ENCODE assay signal across 10 cellular contexts in genomic region chr18:55338955-55339662, GRCh38.
DNase-seq lines count a peak whose midpoint lies in the region; ATAC-seq and TF ChIP-seq lines count a peak whose summit lies in the region.
"Had no signal": no experiment of that assay in that cellular context is flagged by ENCODE, and none has a peak within 500 bp of the region (broad histone marks: within the 10 kb centered on the region; RNA-seq: fewer than 3 reads in every experiment).

No MANE protein-coding gene starts in this region.

- POLR2A ChIA-PET in AG04450 (lab: Yijun Ruan, JAX), result no interaction called here

- no peak for ATAC-seq in HG03097 (IDR thresholded peaks at IDR 0.05; ENCODE audit: low FRiP score, unreplicated experiment)
- ATAC-seq: activated CD8-positive, alpha-beta T cell treated with anti-CD3 and anti-CD28 coated beads for 36 hours had no signal

- peaks cover 0 to 4% of the 10 kb centered on the region in 2 donors for H3K4me1 ChIP-seq in muscle layer of duodenum (ENCODE audit: control insufficient read depth in 1 of 2, insufficient read depth in 2 of 2, low read length in 2 of 2)

- no peak overlapping the region for H3K4me3 ChIP-seq in AG04450 (ENCODE audit: low read depth, low read length)
- no peak overlapping the region for H3K4me3 ChIP-seq in muscle layer of duodenum (ENCODE audit: low read depth in 1 of 2, low read length in 2 of 2)

- H3K36me3 ChIP-seq in muscle layer of duodenum (ENCODE audit: control insufficient read depth in 1 of 2, insufficient read depth in 2 of 2, low read length in 2 of 2), result no peaks in the 10 kb centered on the region

- TF ChIP-seq CTCF in AG04450 (IDR thresholded peaks at IDR 0.05; ENCODE audit: low read depth, low read length), result peak; percentile 45

- H3K27ac ChIP-seq in AG04450 (ENCODE audit: low read depth, low read length), result no peak overlapping the region
- peak overlapping the region; percentile 85 for H3K27ac ChIP-seq in caudate nucleus (ENCODE audit: low read depth, low read length)
- H3K27ac ChIP-seq in muscle layer of duodenum (ENCODE audit: low read length), result peak overlapping the region; percentile 7
- H3K27ac ChIP-seq: KMS-11 had no signal

- H3K9me3 ChIP-seq in AG04450 (ENCODE audit: control insufficient read depth, insufficient read depth, low read length) (no peaks in the 10 kb centered on the region), muscle layer of duodenum (ENCODE audit: control insufficient read depth in 1 of 2, low read length in 2 of 2) (no peaks in the 10 kb centered on the region)

- CTCF ChIA-PET in AG04450 (lab: Charles Lee), result no interaction called here

- no peak for DNase-seq in AG04450 (ENCODE audit: low read depth, low spot score)
- DNase-seq in HCEC 1CT, result peak; percentile 24
- no peak for DNase-seq in caudate nucleus (lab: John Stamatoyannopoulos, UW)
- no peak for DNase-seq in inferior parietal cortex (ENCODE audit: extremely low spot score)
- DNase-seq in ecto neural progenitor cell (ENCODE audit: low spot score), result no peak
- DNase-seq in NCI-H82 (lab: John Stamatoyannopoulos, UW), result no peak
- DNase-seq: activated CD8-positive, alpha-beta T cell treated with anti-CD3 and anti-CD28 coated beads for 36 hours had no signal

- H3K27me3 ChIP-seq in AG04450 (ENCODE audit: control insufficient read depth, insufficient read depth, low read length) (no peaks in the 10 kb centered on the region), muscle layer of duodenum (ENCODE audit: low read depth, low read length) (no peaks in the 10 kb centered on the region)
